Comparison of ENCODE assay signal across 24 cellular contexts in the genomic region with DNA sequence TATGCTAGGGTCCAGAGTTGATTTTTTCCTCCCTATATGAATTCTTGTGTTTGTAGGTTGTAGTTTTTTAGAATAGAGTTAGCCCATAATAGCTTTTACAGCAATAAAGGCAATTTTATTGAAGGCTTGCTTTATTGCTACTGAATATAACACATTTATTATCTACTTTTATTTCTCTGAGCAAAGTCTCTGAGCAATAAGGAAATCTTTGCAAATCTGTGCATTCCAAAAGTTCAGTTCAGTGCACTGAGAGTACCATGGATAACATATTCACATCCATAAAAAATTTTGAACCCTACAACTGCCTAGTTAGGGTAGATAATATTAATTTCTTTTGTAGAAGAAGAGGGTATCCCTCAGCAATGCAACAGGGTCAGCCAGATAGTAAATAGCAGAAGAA.
A peak's percentile ranks its signal among the peaks of the same experiment; 100 is the strongest.
DNase-seq lines count a peak whose midpoint lies in the region; ATAC-seq, FAIRE-seq and TF ChIP-seq lines count a peak whose summit lies in the region.
"Had no signal": no experiment of that assay in that cellular context is flagged by ENCODE, and none has a peak within 500 bp of the region (broad histone marks: within the 10 kb centered on the region; RNA-seq: fewer than 3 reads in every experiment).

No MANE protein-coding gene starts in this region.

- ATAC-seq in mucosa of descending colon = peak; percentile 87
- ATAC-seq in GM21723 (IDR thresholded peaks at IDR 0.05; ENCODE audit: unreplicated experiment) = no peak
- ATAC-seq: GM12878 had no signal

- H3K36me3 ChIP-seq in mucosa of descending colon (ENCODE audit: low read depth) (no peaks in the 10 kb centered on the region), parathyroid adenoma (ENCODE audit: control insufficient read depth, insufficient read depth, low read length) (no peaks in the 10 kb centered on the region)
- H3K36me3 ChIP-seq: BE2C; BLaER1 treated with 17β-estradiol and CSF1 and Interleukin-3, amounts not matched to agents 10 nM and 100 nM had no signal

- H3K4me1 ChIP-seq in mucosa of descending colon (ENCODE audit: low read depth) = peaks cover 11% of the 10 kb centered on the region
- peaks cover 2% of the 10 kb centered on the region for H3K4me1 ChIP-seq in parathyroid adenoma
- H3K4me1 ChIP-seq: BE2C; BLaER1 treated with 17β-estradiol and CSF1 and Interleukin-3, amounts not matched to agents 10 nM and 100 nM had no signal

- H3K4me2 ChIP-seq in parathyroid adenoma (ENCODE audit: low read length) = peak overlapping the region; percentile 50
- H3K4me2 ChIP-seq: BLaER1 treated with 17β-estradiol and CSF1 and Interleukin-3, amounts not matched to agents 10 nM and 100 nM had no signal

- H3K4me3 ChIP-seq in mucosa of descending colon = no peak overlapping the region
- no peak overlapping the region for H3K4me3 ChIP-seq in parathyroid adenoma (ENCODE audit: low read depth, low read length)
- H3K4me3 ChIP-seq: BLaER1 treated with 17β-estradiol and CSF1 and Interleukin-3, amounts not matched to agents 10 nM and 100 nM; GM12878; GM23248 had no signal

- H2AFZ ChIP-seq in parathyroid adenoma = no peak overlapping the region
- H2AFZ ChIP-seq: GM23248 had no signal

- no peak overlapping the region for H3K27ac ChIP-seq in parathyroid adenoma
- H3K27ac ChIP-seq: 22Rv1; BLaER1 treated with 17β-estradiol and CSF1 and Interleukin-3, amounts not matched to agents 10 nM and 100 nM; GM23248 had no signal

- H3K9ac ChIP-seq in parathyroid adenoma = no peak overlapping the region
- H3K9ac ChIP-seq: BLaER1 treated with 17β-estradiol and CSF1 and Interleukin-3, amounts not matched to agents 10 nM and 100 nM; GM23248 had no signal

- DNase-seq in mucosa of descending colon = no peak
- DNase-seq in HK-2 (ENCODE audit: unreplicated experiment) = no peak
- DNase-seq in AG08396 (ENCODE audit: low spot score) = no peak
- DNase-seq: AML-193; BE2C; CD4-positive, alpha-beta T cell; CD8-positive, alpha-beta memory T cell; DMS 273 treated with DMSO at 0.1 percent for 48 hours; DMS79; EL; GDM1; GM23248; H7; HCEC 1CT had no signal

- no peaks in the 10 kb centered on the region for H3K79me2 ChIP-seq in parathyroid adenoma

- no peaks in the 10 kb centered on the region for H3K27me3 ChIP-seq in parathyroid adenoma (ENCODE audit: control insufficient read depth, insufficient read depth, low read length)
- H3K27me3 ChIP-seq: BE2C; BLaER1 treated with 17β-estradiol and CSF1 and Interleukin-3, amounts not matched to agents 10 nM and 100 nM had no signal

- TF ChIP-seq CTCF in mucosa of descending colon (IDR thresholded peaks at IDR 0.05) (no peak), parathyroid adenoma (IDR thresholded peaks at IDR 0.05) (no peak)

- intact Hi-C loops in mucosa of descending colon (cut with DNase I, micrococcal nuclease) = no loop called here

- H3K9me3 ChIP-seq in mucosa of descending colon (no peaks in the 10 kb centered on the region), parathyroid adenoma (ENCODE audit: control insufficient read depth, low read length) (no peaks in the 10 kb centered on the region)
- H3K9me3 ChIP-seq: BE2C had no signal

- peak; percentile 71 for FAIRE-seq in colon (lab: Jason Lieb, UNC)
- FAIRE-seq: A204.1, D721Med, GM12878, GM19239, H1 had no signal
